7 cellular contexts compared by ENCODE assay signal in the genomic region with DNA sequence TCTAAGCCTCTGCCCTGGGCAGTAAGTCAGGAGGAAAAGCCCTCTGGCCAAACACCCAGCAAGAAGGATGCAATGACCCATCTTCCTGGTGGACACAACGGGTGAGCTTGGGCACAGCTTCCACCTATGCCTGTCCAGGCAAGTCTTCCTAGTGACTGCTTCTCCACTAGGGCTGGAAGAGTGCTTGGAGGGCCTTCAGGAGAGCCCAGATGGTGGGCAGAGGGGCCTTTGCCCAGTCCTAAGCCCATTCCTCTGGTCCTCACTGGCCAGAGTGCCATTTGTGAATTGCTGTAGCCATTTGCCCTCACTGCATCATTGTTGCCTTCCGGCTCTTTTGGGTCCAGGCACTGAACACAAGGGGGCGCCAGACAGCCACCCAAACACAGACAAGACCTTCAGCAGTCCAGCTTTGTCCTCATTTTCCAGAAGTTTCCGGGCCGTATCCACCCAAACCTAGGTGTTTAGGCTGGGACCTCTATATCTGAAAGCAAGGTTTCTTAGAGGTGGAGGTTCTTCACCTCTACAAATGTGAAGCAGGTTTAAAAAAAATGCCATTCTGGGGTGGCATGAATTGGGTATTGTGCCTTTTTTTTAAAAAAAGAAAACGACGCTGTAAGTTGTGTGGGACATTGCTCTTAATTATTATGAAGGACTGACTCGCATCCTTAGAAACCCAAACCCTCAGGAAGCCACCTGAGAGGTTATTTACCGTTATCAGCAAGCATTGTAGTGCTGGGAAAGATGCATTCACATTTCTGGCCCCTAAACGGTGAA. TPM values are rescaled to one million over a fixed set of nuclear protein-coding genes. Genes with fewer than 3 reads are reported as not detected.
A peak's percentile ranks its signal among the peaks of the same experiment; 100 is the strongest.
DNase-seq lines count a peak whose midpoint lies in the region; ATAC-seq and TF ChIP-seq lines count a peak whose summit lies in the region.

No MANE protein-coding gene starts in this region.

- H3K27me3 ChIP-seq in Peyer's patch, result no peaks in the 10 kb centered on the region

- H3K9me3 Mint-ChIP-seq in neural crest cell, result no peaks in the 10 kb centered on the region
- H3K9me3 Mint-ChIP-seq in stimulated activated naive CD8-positive, alpha-beta T cell treated with anti-CD3 and anti-CD28 coated beads, Interleukin-15, amount 100 ng/mL, for 72 hours, result no peaks in the 10 kb centered on the region

- H3K9me3 ChIP-seq in Peyer's patch, result no peaks in the 10 kb centered on the region

- peak; percentile 93 for TF ChIP-seq CTCF in GM13977 (IDR thresholded peaks at IDR 0.05; ENCODE audit: extremely low read depth, insufficient read depth, missing control alignments)
- peak; percentile 82 to 92 (median 88) for TF ChIP-seq CTCF in Peyer's patch (IDR thresholded peaks at IDR 0.05)
- TF ChIP-seq CTCF in neural crest cell (conservative IDR thresholded peaks at IDR 0.05), result peak; percentile 90

- DNase-seq in GM13977 (ENCODE audit: low spot score) (peak; percentile 87), HuH-7 (ENCODE audit: low spot score) (peak; percentile 83), Peyer's patch (peak; percentile 75 to 92 (median 86)), activated T-helper 1 cell treated with Interleukin-2 at 50 U/mL for 16 hours (ENCODE audit: low read depth) (peak; percentile 56), fibroblast of peridontal ligament (ENCODE audit: extremely low read depth) (peak; percentile 81), neural crest cell (ENCODE audit: low read depth, low spot score) (peak; percentile 78)
- peak; percentile 72 to 74 for DNase-seq in stimulated activated naive CD8-positive, alpha-beta T cell treated with anti-CD3 and anti-CD28 coated beads, Interleukin-15, amount 100 ng/mL, for 72 hours

- H3K4me1 Mint-ChIP-seq in neural crest cell, result peaks cover 18% of the 10 kb centered on the region
- peaks cover 48% of the 10 kb centered on the region for H3K4me1 Mint-ChIP-seq in stimulated activated naive CD8-positive, alpha-beta T cell treated with anti-CD3 and anti-CD28 coated beads, Interleukin-15, amount 100 ng/mL, for 72 hours

- no peaks in the 10 kb centered on the region for H3K36me3 Mint-ChIP-seq in neural crest cell (ENCODE audit: low read depth)

- H3K4me3 Mint-ChIP-seq in neural crest cell, result no peak overlapping the region
- H3K4me3 Mint-ChIP-seq in stimulated activated naive CD8-positive, alpha-beta T cell treated with anti-CD3 and anti-CD28 coated beads, Interleukin-15, amount 100 ng/mL, for 72 hours, result no peak overlapping the region

- peak; percentile 58 for ATAC-seq in stimulated activated naive CD8-positive, alpha-beta T cell treated with anti-CD3 and anti-CD28 coated beads, Interleukin-15, amount 100 ng/mL, for 72 hours

- H3K36me3 ChIP-seq in Peyer's patch, result no peaks in the 10 kb centered on the region

- no peak overlapping the region for H3K27ac ChIP-seq in Peyer's patch

- no peak for TF ChIP-seq POLR2A in Peyer's patch (IDR thresholded peaks at IDR 0.05)

- H3K27ac Mint-ChIP-seq in neural crest cell (ENCODE audit: unreplicated experiment), result peak overlapping the region; percentile 38
- H3K27ac Mint-ChIP-seq in stimulated activated naive CD8-positive, alpha-beta T cell treated with anti-CD3 and anti-CD28 coated beads, Interleukin-15, amount 100 ng/mL, for 72 hours, result no peak overlapping the region

- H3K4me3 ChIP-seq in Peyer's patch, result no peak overlapping the region

- H3K4me1 ChIP-seq in Peyer's patch, result peaks cover 0 to 19% (median 2%) of the 10 kb centered on the region in 4 donors

- in situ Hi-C loops in GM13977 (cut with MboI; ENCODE audit: low pct_unique_long_range_greater_than_20kb, low sequenced_read_pairs, unreplicated experiment), result no loop called here

- peaks cover 9% of the 10 kb centered on the region for H3K27me3 Mint-ChIP-seq in neural crest cell (ENCODE audit: low read depth)
- no peaks in the 10 kb centered on the region for H3K27me3 Mint-ChIP-seq in stimulated activated naive CD8-positive, alpha-beta T cell treated with anti-CD3 and anti-CD28 coated beads, Interleukin-15, amount 100 ng/mL, for 72 hours

RNA-seq across cellular contexts. Expression of a gene that starts 29.5 kb away (rescaled TPM):
- 10 to 100 TPM in 3 of 4 donors, 1 to 10 TPM in 1; 3.3 to 22.1 (median 14.2) TPM for total RNA-seq in Peyer's patch
- total RNA-seq in neural crest cell, result 0.49 and 0.98 TPM in 2 replicates
